In genomic region chr22:49958961-49959781, GRCh38 we compare ENCODE assay signal across 8 cellular contexts. TPM values are rescaled to one million over a fixed set of nuclear protein-coding genes. Genes with fewer than 3 reads are reported as not detected.
DNase-seq lines count a peak whose midpoint lies in the region; ATAC-seq, FAIRE-seq and TF ChIP-seq lines count a peak whose summit lies in the region.

No MANE protein-coding gene starts in this region.

- intact Hi-C loops in stomach (cut with DNase I; ENCODE audit: low total_unique reads) = no loop called here

- H3K36me3 ChIP-seq in HUES48 (ENCODE audit: control insufficient read depth, insufficient read depth, low read length) (peaks cover 17% of the 10 kb centered on the region), keratinocyte (ENCODE audit: control insufficient read depth in 2 of 2, extremely low read depth in 1 of 2, insufficient read depth in 2 of 2, low read length in 2 of 2) (peaks cover 10 to 16% of the 10 kb centered on the region in 2 experiments), stomach (peaks cover 18 to 29% (median 27%) of the 10 kb centered on the region in 4 donors)

- H3K9me3 ChIP-seq in HUES48 (ENCODE audit: control insufficient read depth, insufficient read depth, low read length) = no peaks in the 10 kb centered on the region
- H3K9me3 ChIP-seq in keratinocyte (ENCODE audit: control insufficient read depth, low read depth, low read length) = no peaks in the 10 kb centered on the region
- no peaks in the 10 kb centered on the region for H3K9me3 ChIP-seq in stomach

- TF ChIP-seq POLR2A in stomach (IDR thresholded peaks at IDR 0.05) = no peak

- H3K27ac ChIP-seq in HUES48 (ENCODE audit: low read depth, low read length) (no peak overlapping the region), keratinocyte (ENCODE audit: control insufficient read depth, insufficient read depth, low read length) (peak overlapping the region; percentile 81), stomach (peak overlapping the region; percentile 94 to 98 (median 98))

- peaks cover 24% of the 10 kb centered on the region for H3K36me3 Mint-ChIP-seq in activated naive CD8-positive, alpha-beta T cell treated with anti-CD3 and anti-CD28 coated beads for 36 hours

- H3K4me2 ChIP-seq in keratinocyte (ENCODE audit: control insufficient read depth, extremely low read depth, insufficient read depth, low read depth, low read length) = peak overlapping the region; percentile 79

- TF ChIP-seq EP300 in stomach (IDR thresholded peaks at IDR 0.05) = no peak

- no peak for ATAC-seq in GM19463 (IDR thresholded peaks at IDR 0.05; ENCODE audit: unreplicated experiment)

- no peak for DNase-seq in activated naive CD8-positive, alpha-beta T cell treated with anti-CD3 and anti-CD28 coated beads for 36 hours
- DNase-seq in keratinocyte (ENCODE audit: low read depth, low spot score) (no peak), stomach (peak; percentile 49), glomerular visceral epithelial cell (ENCODE audit: extremely low spot score) (no peak), DMS79 (lab: John Stamatoyannopoulos, UW) (no peak), mucosa of gallbladder (ENCODE audit: low spot score) (no peak)

- peaks cover 6% of the 10 kb centered on the region for H4K20me1 ChIP-seq in keratinocyte (ENCODE audit: control insufficient read depth, extremely low read depth, insufficient read depth, low read length)

- H3K4me1 ChIP-seq in HUES48 (ENCODE audit: control insufficient read depth, insufficient read depth, low read length) (peaks cover 7% of the 10 kb centered on the region; the same call in 1 of the 2 replicates), keratinocyte (ENCODE audit: control insufficient read depth, extremely low read depth, insufficient read depth, low read length) (peaks cover 18% of the 10 kb centered on the region), stomach (peaks cover 37 to 73% (median 69%) of the 10 kb centered on the region in 4 donors)

- no peaks in the 10 kb centered on the region for H3K27me3 Mint-ChIP-seq in activated naive CD8-positive, alpha-beta T cell treated with anti-CD3 and anti-CD28 coated beads for 36 hours

- TF ChIP-seq CTCF in keratinocyte (optimal IDR thresholded peaks at IDR 0.05 in 1 of 3, IDR thresholded peaks at IDR 0.05 in 1 of 3, conservative IDR thresholded peaks at IDR 0.05 in 1 of 3; ENCODE audit: extremely low read depth in 1 of 3, insufficient read depth in 2 of 3, low read length in 3 of 3) (no peak), stomach (IDR thresholded peaks at IDR 0.05) (no peak)

- H3K4me1 Mint-ChIP-seq in activated naive CD8-positive, alpha-beta T cell treated with anti-CD3 and anti-CD28 coated beads for 36 hours = peaks cover 15% of the 10 kb centered on the region

- peak overlapping the region; percentile 90; the same call in 1 of the 2 replicates for H3K4me3 ChIP-seq in HUES48 (ENCODE audit: low read depth, low read length)
- peak overlapping the region in 1 of 3 experiments; percentile 70 for H3K4me3 ChIP-seq in keratinocyte (ENCODE audit: control insufficient read depth in 2 of 3, extremely low read depth in 1 of 3, insufficient read depth in 2 of 3, low read depth in 1 of 3, low read length in 3 of 3)
- peak overlapping the region; percentile 70 to 89 (median 84) for H3K4me3 ChIP-seq in stomach

- peak; percentile 44 for FAIRE-seq in keratinocyte (lab: Jason Lieb, UNC)

- peak overlapping the region; percentile 93 for H3K27ac Mint-ChIP-seq in activated naive CD8-positive, alpha-beta T cell treated with anti-CD3 and anti-CD28 coated beads for 36 hours

- H3K9me3 Mint-ChIP-seq in activated naive CD8-positive, alpha-beta T cell treated with anti-CD3 and anti-CD28 coated beads for 36 hours = no peaks in the 10 kb centered on the region

- H3K79me2 ChIP-seq in keratinocyte (ENCODE audit: control insufficient read depth, insufficient read depth, low read length) = peaks cover 23% of the 10 kb centered on the region

- H3K9me1 ChIP-seq in keratinocyte (ENCODE audit: control insufficient read depth, extremely low read depth, insufficient read depth, low read length) = no peaks in the 10 kb centered on the region

- peak overlapping the region; percentile 83 for H3K4me3 Mint-ChIP-seq in activated naive CD8-positive, alpha-beta T cell treated with anti-CD3 and anti-CD28 coated beads for 36 hours

- H2AFZ ChIP-seq in keratinocyte (ENCODE audit: control insufficient read depth, low read length) = no peak overlapping the region

- peaks cover 4% of the 10 kb centered on the region; the same call in 1 of the 2 replicates for H3K27me3 ChIP-seq in HUES48 (ENCODE audit: control insufficient read depth, insufficient read depth, low read length)
- H3K27me3 ChIP-seq in keratinocyte (ENCODE audit: control insufficient read depth, extremely low read depth, insufficient read depth, low read length) = no peaks in the 10 kb centered on the region
- no peaks in the 10 kb centered on the region for H3K27me3 ChIP-seq in stomach

- no peak overlapping the region for H3K9ac ChIP-seq in HUES48 (ENCODE audit: low read depth, low read length)
- peak overlapping the region; percentile 88 for H3K9ac ChIP-seq in keratinocyte (ENCODE audit: control insufficient read depth, extremely low read depth, insufficient read depth, low read length)

- dilution Hi-C loops in keratinocyte (cut with MboI; ENCODE audit: extremely low pct_ligation_motif_present, low sequenced_read_pairs) = no loop called here

- 59 to 71% (median 66%) methylated on average over 26 to 28 of the region's 28 CpGs for WGBS in stomach, 5 donors

RNA-seq across cellular contexts. Expression of gene PIM3, which starts 1.4 kb away (rescaled TPM):
- total RNA-seq in activated naive CD8-positive, alpha-beta T cell treated with anti-CD3 and anti-CD28 coated beads for 36 hours = 100 to 1,000 TPM; 134 to 137 TPM
- polyA plus RNA-seq in keratinocyte (3.4 to 6.5 TPM (median 4.8 TPM) in 3 replicates), stomach (10 to 100 TPM; 75.6 to 87.6 (median 81.6) TPM)
- polyA plus RNA-seq in keratinocyte (2011; ENCODE audit: low read depth) = 3.3 TPM
- 2.7 and 6.4 TPM in 2 replicates for polyA plus RNA-seq in keratinocyte (2011; cell fraction: cytosol; rRNA removed)
- polyA plus RNA-seq in keratinocyte (2011; cell fraction: nucleus; rRNA removed) = 8.9 and 11.7 TPM in 2 replicates
- 7.8 and 20.0 TPM in 2 replicates for polyA plus RNA-seq in keratinocyte (2012; ENCODE audit: low replicate concordance)
- polyA minus RNA-seq in keratinocyte = 1.6 to 4.4 TPM (median 2.3 TPM) in 3 replicates
- 10.7 TPM for polyA minus RNA-seq in keratinocyte (2011; cell fraction: cytosol; rRNA and poly(A)+ RNA removed)
- polyA minus RNA-seq in keratinocyte (2011; cell fraction: nucleus; rRNA and poly(A)+ RNA removed) = 5.5 and 8.2 TPM in 2 replicates
- total RNA-seq in stomach (100 to 1,000 TPM in 3 of 5 donors, 10 to 100 TPM in 2; 51.9 to 802 (median 298) TPM), mucosa of gallbladder (63.2 TPM)

RNA-seq across cellular contexts. Expression of gene CRELD2, which starts 40.7 kb away (rescaled TPM):
- total RNA-seq in activated naive CD8-positive, alpha-beta T cell treated with anti-CD3 and anti-CD28 coated beads for 36 hours = 10 to 100 TPM; 32.6 to 34.8 TPM
- polyA plus RNA-seq in keratinocyte = 26.0 to 51.4 TPM (median 33.5 TPM) in 3 replicates
- polyA plus RNA-seq in keratinocyte (2011; ENCODE audit: low read depth) = 30.5 TPM
- polyA plus RNA-seq in keratinocyte (2011; cell fraction: cytosol; rRNA removed) = 17.8 and 33.2 TPM in 2 replicates
- polyA plus RNA-seq in keratinocyte (2011; cell fraction: nucleus; rRNA removed) = 58.9 and 65.6 TPM in 2 replicates
- 18.0 and 48.4 TPM in 2 replicates for polyA plus RNA-seq in keratinocyte (2012; ENCODE audit: low replicate concordance)
- 8.8 to 16.5 TPM (median 10.5 TPM) in 3 replicates for polyA minus RNA-seq in keratinocyte
- polyA minus RNA-seq in keratinocyte (2011; cell fraction: cytosol; rRNA and poly(A)+ RNA removed) = 21.9 TPM
- polyA minus RNA-seq in keratinocyte (2011; cell fraction: nucleus; rRNA and poly(A)+ RNA removed) = 8.8 and 10.9 TPM in 2 replicates
- total RNA-seq in stomach = 10 to 100 TPM; 35.4 to 83.0 (median 81.1) TPM
- polyA plus RNA-seq in stomach = 10 to 100 TPM; 19.4 to 30.4 (median 29.0) TPM
- total RNA-seq in mucosa of gallbladder = 56.6 TPM

RNA-seq across cellular contexts. Expression of gene ALG12, which starts 40.9 kb away (rescaled TPM):
- 10 to 100 TPM; 14.5 to 15.2 TPM for total RNA-seq in activated naive CD8-positive, alpha-beta T cell treated with anti-CD3 and anti-CD28 coated beads for 36 hours
- polyA plus RNA-seq in keratinocyte (6.3 to 9.0 TPM (median 7.1 TPM) in 3 replicates), stomach (1 to 10 TPM; 3.8 to 9.2 (median 8.8) TPM)
- polyA plus RNA-seq in keratinocyte (2011; ENCODE audit: low read depth) = 3.2 TPM
- 3.0 and 6.0 TPM in 2 replicates for polyA plus RNA-seq in keratinocyte (2011; cell fraction: cytosol; rRNA removed)
- 10.5 and 14.2 TPM in 2 replicates for polyA plus RNA-seq in keratinocyte (2011; cell fraction: nucleus; rRNA removed)
- 5.7 and 10.1 TPM in 2 replicates for polyA plus RNA-seq in keratinocyte (2012; ENCODE audit: low replicate concordance)
- 3.4 to 13.9 TPM (median 4.5 TPM) in 3 replicates for polyA minus RNA-seq in keratinocyte
- polyA minus RNA-seq in keratinocyte (2011; cell fraction: cytosol; rRNA and poly(A)+ RNA removed) = 12.5 TPM
- 6.2 and 6.9 TPM in 2 replicates for polyA minus RNA-seq in keratinocyte (2011; cell fraction: nucleus; rRNA and poly(A)+ RNA removed)
- total RNA-seq in stomach (10 to 100 TPM in 2 of 5 donors, 1 to 10 TPM in 3; 2.3 to 30.7 (median 9.4) TPM), mucosa of gallbladder (36.7 TPM)

RNA-seq across cellular contexts. Expression of gene IL17REL, which starts 53.4 kb away (rescaled TPM):
- not detected for total RNA-seq in activated naive CD8-positive, alpha-beta T cell treated with anti-CD3 and anti-CD28 coated beads for 36 hours
- not detected in 3 replicates for polyA plus RNA-seq in keratinocyte
- not detected for polyA plus RNA-seq in keratinocyte (2011; ENCODE audit: low read depth)
- not detected in 2 replicates for polyA plus RNA-seq in keratinocyte (2011; cell fraction: cytosol; rRNA removed)
- polyA plus RNA-seq in keratinocyte (2011; cell fraction: nucleus; rRNA removed) = not detected in 2 replicates
- not detected in 2 replicates for polyA plus RNA-seq in keratinocyte (2012; ENCODE audit: low replicate concordance)
- not detected in 3 replicates for polyA minus RNA-seq in keratinocyte
- polyA minus RNA-seq in keratinocyte (2011; cell fraction: cytosol; rRNA and poly(A)+ RNA removed) = not detected
- polyA minus RNA-seq in keratinocyte (2011; cell fraction: nucleus; rRNA and poly(A)+ RNA removed) = not detected in 2 replicates
- 1 to 10 TPM in 1 of 5 donors, under 1 TPM in 2, not detected in 2; 0.87 to 1.2 (median 0.92) TPM for total RNA-seq in stomach
- polyA plus RNA-seq in stomach = under 1 TPM in 1 of 3 donors, not detected in 2; 0.03 TPM
- 0.06 TPM for total RNA-seq in mucosa of gallbladder
